ENCODE assay signal across 12 cellular contexts in the genomic region with DNA sequence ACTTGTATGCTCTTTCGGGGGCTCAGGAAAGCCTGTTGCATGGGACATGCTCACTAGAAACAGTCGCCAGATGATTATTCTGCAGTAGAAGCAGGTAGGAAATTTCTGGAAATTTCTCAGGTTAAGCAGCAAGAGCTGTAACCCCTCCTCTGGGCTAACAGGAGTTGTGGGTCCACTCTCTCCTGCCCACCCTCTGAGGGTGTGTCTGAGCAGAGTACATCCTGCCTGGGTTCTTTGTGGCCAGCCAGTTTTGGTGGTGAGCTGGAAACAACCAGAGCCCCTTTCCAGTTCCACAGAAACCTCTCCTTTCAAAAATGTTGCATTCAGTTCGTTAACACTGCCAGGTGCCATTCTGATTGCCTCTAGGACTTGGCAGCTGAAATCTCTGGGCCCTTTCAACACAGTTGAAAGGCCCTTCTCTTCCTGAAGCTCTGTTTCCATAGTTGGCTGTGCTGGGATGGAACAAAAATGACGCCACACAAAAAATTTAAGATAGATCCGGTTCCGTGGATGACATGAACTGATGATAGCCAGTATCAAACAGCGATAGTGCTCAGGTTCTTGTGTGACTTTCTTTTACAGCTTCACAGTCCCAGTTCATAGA. TPM values are rescaled to one million over a fixed set of nuclear protein-coding genes. Genes with fewer than 3 reads are reported as not detected.
A peak's percentile ranks its signal among the peaks of the same experiment; 100 is the strongest.
DNase-seq lines count a peak whose midpoint lies in the region; ATAC-seq and TF ChIP-seq lines count a peak whose summit lies in the region.
"Had no signal": no experiment of that assay in that cellular context is flagged by ENCODE, and none has a peak within 500 bp of the region (broad histone marks: within the 10 kb centered on the region; RNA-seq: fewer than 3 reads in every experiment).

No MANE protein-coding gene starts in this region.

- TF ChIP-seq POLR2A in esophagus muscularis mucosa (IDR thresholded peaks at IDR 0.05; ENCODE audit: low read depth) = no peak

- H3K4me1 ChIP-seq in esophagus muscularis mucosa (peaks cover 84 to 98% (median 91%) of the 10 kb centered on the region in 4 donors), PC-9 (replicated peaks; ENCODE audit: insufficient read depth) (peaks cover 11% of the 10 kb centered on the region)

- H3K36me3 Mint-ChIP-seq in stimulated activated naive CD8-positive, alpha-beta T cell treated with anti-CD3 and anti-CD28 coated beads, Interleukin-15, Interleukin-2, amounts not matched to agents 100 ng/mL and 50 ng/mL, for 24 hours (ENCODE audit: low read depth) = peaks cover 63% of the 10 kb centered on the region
- peaks cover 16% of the 10 kb centered on the region for H3K36me3 Mint-ChIP-seq in progenitor cell of endocrine pancreas (ENCODE audit: insufficient read depth)

- peaks cover 0 to 58% (median 39%) of the 10 kb centered on the region in 4 donors for H3K36me3 ChIP-seq in esophagus muscularis mucosa
- 0 out of 2 replicates have a peak, but pooled peaks cover 6% of the 10 kb centered on the region for H3K36me3 ChIP-seq in PC-9 (ENCODE audit: low read depth)

- H3K27me3 ChIP-seq in esophagus muscularis mucosa (no peaks in the 10 kb centered on the region), PC-9 (ENCODE audit: insufficient read depth, low read depth) (no peaks in the 10 kb centered on the region)

- ATAC-seq in stimulated activated naive CD8-positive, alpha-beta T cell treated with anti-CD3 and anti-CD28 coated beads, Interleukin-15, Interleukin-2, amounts not matched to agents 100 U/mL and 50 U/mL, for 24 hours = no peak

- intact Hi-C loops in esophagus muscularis mucosa (cut with DNase I) = loop anchor here (2.0 to 5.0 kb wide), 2 partner anchors 57 to 71 kb away; no protein-coding TSS in a partner anchor
- intact Hi-C loops in PC-9 (cut with micrococcal nuclease; ENCODE audit: unreplicated experiment) = loop anchor here (10.0 kb wide), 1 partner anchor 229 kb away; no protein-coding TSS in a partner anchor

- H3K4me2 ChIP-seq in PC-9 = no peak overlapping the region
- H3K4me2 ChIP-seq: SK-N-SH had no signal

- no peak overlapping the region for H3K4me3 ChIP-seq in esophagus muscularis mucosa
- no peak overlapping the region for H3K4me3 ChIP-seq in PC-9

- TF ChIP-seq CTCF in esophagus muscularis mucosa (IDR thresholded peaks at IDR 0.05) = no peak
- no peak for TF ChIP-seq CTCF in progenitor cell of endocrine pancreas (IDR thresholded peaks at IDR 0.05; ENCODE audit: unreplicated experiment)
- no peak for TF ChIP-seq CTCF in GM10266 (IDR thresholded peaks at IDR 0.05; ENCODE audit: control insufficient read depth, insufficient read depth, low read depth, missing control alignments)
- no peak for TF ChIP-seq CTCF in PC-9 (conservative IDR thresholded peaks at IDR 0.05)

- peak overlapping the region; percentile 67 for H3K27ac Mint-ChIP-seq in stimulated activated naive CD8-positive, alpha-beta T cell treated with anti-CD3 and anti-CD28 coated beads, Interleukin-15, Interleukin-2, amounts not matched to agents 100 ng/mL and 50 ng/mL, for 24 hours
- H3K27ac Mint-ChIP-seq in progenitor cell of endocrine pancreas = peak overlapping the region; percentile 37

- CTCF ChIA-PET in PC-9 (lab: Charles Lee) = interaction anchor here (0.6 to 1.1 kb wide), 2 partner anchors 59 to 164 kb away, joined by 3 to 5 read pairs; no protein-coding TSS in a partner anchor

- no peaks in the 10 kb centered on the region for H3K27me3 Mint-ChIP-seq in stimulated activated naive CD8-positive, alpha-beta T cell treated with anti-CD3 and anti-CD28 coated beads, Interleukin-15, Interleukin-2, amounts not matched to agents 100 ng/mL and 50 ng/mL, for 24 hours
- no peaks in the 10 kb centered on the region for H3K27me3 Mint-ChIP-seq in progenitor cell of endocrine pancreas
- H3K27me3 Mint-ChIP-seq: activated B cell treated with CpG ODN at 0.5 μM for 24 hours had no signal

- H3K9me3 ChIP-seq in esophagus muscularis mucosa = no peaks in the 10 kb centered on the region
- H3K9me3 ChIP-seq in PC-9 (ENCODE audit: insufficient read depth, low read depth) = no peaks in the 10 kb centered on the region
- H3K9me3 ChIP-seq: SK-N-SH had no signal

- TF ChIP-seq EP300 in esophagus muscularis mucosa (IDR thresholded peaks at IDR 0.05) = no peak

- H3K9me2 ChIP-seq in PC-9 (ENCODE audit: insufficient read depth) = no peaks in the 10 kb centered on the region
- H3K9me2 ChIP-seq: SK-N-SH had no signal

- no peaks in the 10 kb centered on the region for H3K9me3 Mint-ChIP-seq in stimulated activated naive CD8-positive, alpha-beta T cell treated with anti-CD3 and anti-CD28 coated beads, Interleukin-15, Interleukin-2, amounts not matched to agents 100 ng/mL and 50 ng/mL, for 24 hours
- H3K9me3 Mint-ChIP-seq in progenitor cell of endocrine pancreas (ENCODE audit: low read depth) = no peaks in the 10 kb centered on the region
- H3K9me3 Mint-ChIP-seq: activated B cell treated with CpG ODN at 0.5 μM for 24 hours had no signal

- H4K20me1 ChIP-seq in PC-9 (ENCODE audit: insufficient read depth) = no peaks in the 10 kb centered on the region

- WGBS in esophagus muscularis mucosa = 83% methylated on average over 7 of the region's 7 CpGs

- H3F3A ChIP-seq in PC-9 (ENCODE audit: insufficient read depth, low read depth) = no peaks in the 10 kb centered on the region

- POLR2A ChIA-PET in PC-9 (lab: Charles Lee; ENCODE audit: unreplicated experiment) = no interaction called here

- no TSS peak for BruUV-seq in PC-9 (replicated peaks; lab: Mats Ljungman, UMichigan)

- no peak overlapping the region for H2AFZ ChIP-seq in PC-9

- peaks cover 7% of the 10 kb centered on the region for H3K4me1 Mint-ChIP-seq in stimulated activated naive CD8-positive, alpha-beta T cell treated with anti-CD3 and anti-CD28 coated beads, Interleukin-15, Interleukin-2, amounts not matched to agents 100 ng/mL and 50 ng/mL, for 24 hours (ENCODE audit: low read depth)
- H3K4me1 Mint-ChIP-seq in progenitor cell of endocrine pancreas (ENCODE audit: low read depth) = no peaks in the 10 kb centered on the region
- H3K4me1 Mint-ChIP-seq: activated B cell treated with CpG ODN at 0.5 μM for 24 hours had no signal

- no peak overlapping the region for H3K4me3 Mint-ChIP-seq in stimulated activated naive CD8-positive, alpha-beta T cell treated with anti-CD3 and anti-CD28 coated beads, Interleukin-15, Interleukin-2, amounts not matched to agents 100 ng/mL and 50 ng/mL, for 24 hours
- H3K4me3 Mint-ChIP-seq in progenitor cell of endocrine pancreas (ENCODE audit: low read depth) = no peak overlapping the region
- H3K4me3 Mint-ChIP-seq: activated B cell treated with CpG ODN at 0.5 μM for 24 hours had no signal

- H3K79me2 ChIP-seq in PC-9 (ENCODE audit: low read depth) = no peaks in the 10 kb centered on the region

- peak overlapping the region; percentile 77 to 85 (median 81) for H3K27ac ChIP-seq in esophagus muscularis mucosa (replicated peaks in 1 of 4)
- no peak overlapping the region for H3K27ac ChIP-seq in PC-9

- no peak for DNase-seq in stimulated activated naive CD8-positive, alpha-beta T cell treated with anti-CD3 and anti-CD28 coated beads, Interleukin-15, Interleukin-2, amounts not matched to agents 100 U/mL and 50 U/mL, for 24 hours
- DNase-seq in esophagus muscularis mucosa (ENCODE audit: extremely low spot score) (peak; percentile 79), progenitor cell of endocrine pancreas (ENCODE audit: low spot score, unreplicated experiment) (peak; percentile 2), GM10266 (ENCODE audit: extremely low spot score) (no peak), cerebellum (ENCODE audit: low spot score) (no peak), PC-9 (no peak), DMS153 (lab: John Stamatoyannopoulos, UW) (no peak)
- DNase-seq: activated B cell treated with CpG ODN at 0.5 μM for 24 hours, NCI-H1105 treated with DMSO at 0.1 percent for 48 hours, NCI-H69, SK-N-SH had no signal

RNA-seq across cellular contexts. Expression of gene PLCG1, which starts 38.5 kb away (rescaled TPM):
- total RNA-seq in esophagus muscularis mucosa (100 to 1,000 TPM in 1 of 4 donors, 10 to 100 TPM in 3; 68.4 to 119 (median 82.5) TPM), progenitor cell of endocrine pancreas (391 and 395 TPM in 2 replicates), cerebellum (131 TPM), PC-9 (2021) (64.1 and 69.4 TPM in 2 replicates)

Comparison
In these comparisons a context has a peak if more than half of its experiments do, and no peak if none do; other contexts are left out.
1. DNase-seq: peak in esophagus muscularis mucosa (single experiment) and progenitor cell of endocrine pancreas (single experiment); none in stimulated activated naive CD8-positive, alpha-beta T cell treated with anti-CD3 and anti-CD28 coated beads, Interleukin-15, Interleukin-2, amounts not matched to agents 100 U/mL and 50 U/mL, for 24 hours (single experiment), GM10266 (single experiment), cerebellum (single experiment), PC-9 (0 of 2) and DMS153 (single experiment).